9 cellular contexts compared by ENCODE assay signal in the genomic region with DNA sequence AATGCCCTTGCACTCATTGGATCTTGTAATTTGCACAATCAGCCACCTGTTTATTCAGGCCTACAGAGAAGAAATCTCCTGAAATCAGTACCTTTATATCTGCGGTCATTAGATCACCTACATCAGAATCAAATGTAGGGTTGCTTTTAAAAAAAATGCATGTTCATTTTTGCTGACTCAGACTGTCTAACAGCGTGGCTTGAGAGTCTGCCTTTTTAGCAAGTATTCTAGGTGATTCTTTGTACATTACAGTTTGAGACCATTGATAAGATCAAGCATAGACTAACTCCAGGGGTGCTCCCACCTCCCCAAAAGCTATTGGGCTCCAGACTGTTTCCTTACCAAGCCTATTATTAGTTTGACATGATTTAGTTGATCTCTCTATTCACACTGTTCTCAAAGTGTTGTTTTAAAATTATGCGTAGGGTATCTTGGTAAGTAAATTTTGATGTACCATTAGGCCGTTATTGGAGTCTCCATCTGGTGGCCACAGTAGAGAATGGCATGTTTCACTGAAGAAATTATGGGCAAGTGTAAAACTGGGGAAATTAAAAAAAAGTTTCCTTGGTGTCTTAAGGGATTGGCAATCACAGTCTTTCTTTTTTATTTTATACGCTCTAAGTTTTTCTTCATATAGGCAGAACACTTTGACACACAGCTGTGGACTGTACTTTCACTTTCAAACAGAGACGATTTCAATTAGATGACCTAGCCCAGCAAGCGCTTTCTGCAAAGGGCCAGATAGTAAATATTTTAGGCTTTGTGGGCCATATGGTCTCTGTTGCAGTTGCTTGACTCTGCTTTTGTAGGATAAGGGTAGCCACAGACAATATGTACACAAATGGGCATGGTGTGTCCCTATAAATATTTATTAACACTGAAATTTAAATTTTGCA. TPM values are rescaled to one million over a fixed set of nuclear protein-coding genes. Genes with fewer than 3 reads are reported as not detected.
DNase-seq lines count a peak whose midpoint lies in the region; ATAC-seq and TF ChIP-seq lines count a peak whose summit lies in the region.
"Had no signal": no experiment of that assay in that cellular context is flagged by ENCODE, and none has a peak within 500 bp of the region (broad histone marks: within the 10 kb centered on the region; RNA-seq: fewer than 3 reads in every experiment).

No MANE protein-coding gene starts in this region.

- CTCF ChIA-PET in activated CD4-positive, alpha-beta memory T cell treated with anti-CD3 and anti-CD28 coated beads for 36 hours (lab: Charles Lee), result no interaction called here
- CTCF ChIA-PET in activated CD4-positive, alpha-beta memory T cell treated with anti-CD3 and anti-CD28 coated beads, Interleukin-2, amount 10 ng/mL, durations not matched to agents 7 days and 5 days (lab: Charles Lee), result interaction anchor here (0.7 kb wide), 1 partner anchor 46 kb away, joined by 3 read pairs; no protein-coding TSS in a partner anchor

- H3K27me3 ChIP-seq in foreskin keratinocyte, result no peaks in the 10 kb centered on the region
- H3K27me3 ChIP-seq in sigmoid colon, result no peaks in the 10 kb centered on the region

- DNase-seq in activated CD4-positive, alpha-beta memory T cell treated with anti-CD3 and anti-CD28 coated beads for 36 hours, result peak; percentile 10
- no peak for DNase-seq in activated CD4-positive, alpha-beta memory T cell treated with anti-CD3 and anti-CD28 coated beads, Interleukin-2, amount 10 ng/mL, durations not matched to agents 7 days and 5 days
- DNase-seq in T-helper 17 cell (no peak), foreskin keratinocyte (peak in 1 of 2 donors; percentile 0), sigmoid colon (no peak)
- DNase-seq in effector CD4-positive, alpha-beta T cell, result no peak

- peak; percentile 68 for TF ChIP-seq CTCF in foreskin keratinocyte (conservative IDR thresholded peaks at IDR 0.05)
- peak; percentile 61 to 80 (median 65) for TF ChIP-seq CTCF in sigmoid colon (IDR thresholded peaks at IDR 0.05)

- H3K27ac Mint-ChIP-seq in activated CD4-positive, alpha-beta memory T cell treated with anti-CD3 and anti-CD28 coated beads for 36 hours, result no peak overlapping the region
- no peak overlapping the region for H3K27ac Mint-ChIP-seq in activated CD4-positive, alpha-beta memory T cell treated with anti-CD3 and anti-CD28 coated beads, Interleukin-2, amount 10 ng/mL, durations not matched to agents 7 days and 5 days
- no peak overlapping the region for H3K27ac Mint-ChIP-seq in T-helper 17 cell
- H3K27ac Mint-ChIP-seq: dendritic cell treated with granulocyte-macrophage colony-stimulating factor and Interleukin-4, amounts not matched to agents 40 ng/mL and 50 ng/mL, for 4 days had no signal

- H3K9me3 Mint-ChIP-seq in activated CD4-positive, alpha-beta memory T cell treated with anti-CD3 and anti-CD28 coated beads for 36 hours, result no peaks in the 10 kb centered on the region
- H3K9me3 Mint-ChIP-seq in activated CD4-positive, alpha-beta memory T cell treated with anti-CD3 and anti-CD28 coated beads, Interleukin-2, amount 10 ng/mL, durations not matched to agents 7 days and 5 days, result no peaks in the 10 kb centered on the region
- H3K9me3 Mint-ChIP-seq: dendritic cell treated with granulocyte-macrophage colony-stimulating factor and Interleukin-4, amounts not matched to agents 40 ng/mL and 50 ng/mL, for 4 days had no signal

- no peaks in the 10 kb centered on the region for H3K36me3 ChIP-seq in sigmoid colon

- H3K27me3 Mint-ChIP-seq in activated CD4-positive, alpha-beta memory T cell treated with anti-CD3 and anti-CD28 coated beads for 36 hours, result no peaks in the 10 kb centered on the region
- no peaks in the 10 kb centered on the region for H3K27me3 Mint-ChIP-seq in activated CD4-positive, alpha-beta memory T cell treated with anti-CD3 and anti-CD28 coated beads, Interleukin-2, amount 10 ng/mL, durations not matched to agents 7 days and 5 days
- no peaks in the 10 kb centered on the region for H3K27me3 Mint-ChIP-seq in T-helper 17 cell

- H3K36me3 Mint-ChIP-seq in activated CD4-positive, alpha-beta memory T cell treated with anti-CD3 and anti-CD28 coated beads for 36 hours, result no peaks in the 10 kb centered on the region
- no peaks in the 10 kb centered on the region for H3K36me3 Mint-ChIP-seq in activated CD4-positive, alpha-beta memory T cell treated with anti-CD3 and anti-CD28 coated beads, Interleukin-2, amount 10 ng/mL, durations not matched to agents 7 days and 5 days (ENCODE audit: low read depth)
- peaks cover 2% of the 10 kb centered on the region for H3K36me3 Mint-ChIP-seq in T-helper 17 cell (ENCODE audit: low read depth)

- H3K4me3 ChIP-seq in sigmoid colon, result no peak overlapping the region

- POLR2A ChIA-PET in activated CD4-positive, alpha-beta memory T cell treated with anti-CD3 and anti-CD28 coated beads for 36 hours (lab: Charles Lee), result no interaction called here
- POLR2A ChIA-PET in activated CD4-positive, alpha-beta memory T cell treated with anti-CD3 and anti-CD28 coated beads, Interleukin-2, amount 10 ng/mL, durations not matched to agents 7 days and 5 days (lab: Charles Lee), result no interaction called here

- TF ChIP-seq POLR2A in sigmoid colon (IDR thresholded peaks at IDR 0.05), result no peak

- H3K9me3 ChIP-seq in T-helper 17 cell (ENCODE audit: control insufficient read depth, low read length, poor library complexity, severe bottlenecking) (no peaks in the 10 kb centered on the region), sigmoid colon (no peaks in the 10 kb centered on the region)

- WGBS in sigmoid colon, 2 donors, result 53 to 61% methylated on average over 7 of the region's 7 CpGs

- H3K4me1 ChIP-seq in foreskin keratinocyte, result no peaks in the 10 kb centered on the region
- H3K4me1 ChIP-seq in sigmoid colon, result no peaks in the 10 kb centered on the region

- H3K4me3 Mint-ChIP-seq in activated CD4-positive, alpha-beta memory T cell treated with anti-CD3 and anti-CD28 coated beads for 36 hours, result no peak overlapping the region
- H3K4me3 Mint-ChIP-seq in activated CD4-positive, alpha-beta memory T cell treated with anti-CD3 and anti-CD28 coated beads, Interleukin-2, amount 10 ng/mL, durations not matched to agents 7 days and 5 days, result no peak overlapping the region
- no peak overlapping the region for H3K4me3 Mint-ChIP-seq in T-helper 17 cell
- H3K4me3 Mint-ChIP-seq: dendritic cell treated with granulocyte-macrophage colony-stimulating factor and Interleukin-4, amounts not matched to agents 40 ng/mL and 50 ng/mL, for 4 days had no signal

- TF ChIP-seq EP300 in sigmoid colon (IDR thresholded peaks at IDR 0.05), result no peak

- ATAC-seq in HG02852 (IDR thresholded peaks at IDR 0.05; ENCODE audit: unreplicated experiment) (peak; percentile 59), T-helper 17 cell (peak; percentile 48), foreskin keratinocyte (peak; percentile 19), GM18873 (IDR thresholded peaks at IDR 0.05; ENCODE audit: low FRiP score, unreplicated experiment) (no peak)

- intact Hi-C loops in activated CD4-positive, alpha-beta memory T cell treated with anti-CD3 and anti-CD28 coated beads for 36 hours (cut with micrococcal nuclease), result loop anchor here (1.0 kb wide), 2 partner anchors 46 to 191 kb away; no protein-coding TSS in a partner anchor
- intact Hi-C loops in sigmoid colon (cut with DNase I), result loop anchor here (1.0 to 5.0 kb wide), 3 partner anchors 33 to 191 kb away; partner anchors contain the start of gene MSL3

- H3K27ac ChIP-seq in foreskin keratinocyte, result no peak overlapping the region
- no peak overlapping the region for H3K27ac ChIP-seq in sigmoid colon

- no peaks in the 10 kb centered on the region for H3K4me1 Mint-ChIP-seq in activated CD4-positive, alpha-beta memory T cell treated with anti-CD3 and anti-CD28 coated beads for 36 hours (ENCODE audit: low read depth)
- no peaks in the 10 kb centered on the region for H3K4me1 Mint-ChIP-seq in activated CD4-positive, alpha-beta memory T cell treated with anti-CD3 and anti-CD28 coated beads, Interleukin-2, amount 10 ng/mL, durations not matched to agents 7 days and 5 days
- peaks cover 2% of the 10 kb centered on the region for H3K4me1 Mint-ChIP-seq in T-helper 17 cell

RNA-seq across cellular contexts. Expression of gene MSL3, which starts 33.7 kb away (rescaled TPM):
- total RNA-seq in activated CD4-positive, alpha-beta memory T cell treated with anti-CD3 and anti-CD28 coated beads for 36 hours, result 10 to 100 TPM; 45.3 to 47.0 TPM
- total RNA-seq in activated CD4-positive, alpha-beta memory T cell treated with anti-CD3 and anti-CD28 coated beads, Interleukin-2, amount 10 ng/mL, durations not matched to agents 7 days and 5 days, result 10 to 100 TPM; 59.6 to 65.4 TPM
- total RNA-seq in T-helper 17 cell (10 to 100 TPM; 86.2 to 86.3 TPM), foreskin keratinocyte (20.9 and 22.6 TPM in 2 replicates), sigmoid colon (10 to 100 TPM; 20.2 to 49.9 (median 21.2) TPM)
- polyA plus RNA-seq in foreskin keratinocyte (15.6 and 16.1 TPM in 2 replicates), sigmoid colon (10 to 100 TPM; 16.8 to 22.2 (median 18.3) TPM)

RNA-seq across cellular contexts. Expression of gene ARHGAP6, which starts 58.6 kb away (rescaled TPM):
- not detected for total RNA-seq in activated CD4-positive, alpha-beta memory T cell treated with anti-CD3 and anti-CD28 coated beads for 36 hours
- total RNA-seq in activated CD4-positive, alpha-beta memory T cell treated with anti-CD3 and anti-CD28 coated beads, Interleukin-2, amount 10 ng/mL, durations not matched to agents 7 days and 5 days, result not detected
- total RNA-seq in T-helper 17 cell (10 to 100 TPM in 1 of 2 donors, under 1 TPM in 1; 0.30 to 16.1 TPM), foreskin keratinocyte (0.11 TPM in 1 of 2 replicates, not detected in the other), sigmoid colon (10 to 100 TPM; 36.2 to 47.6 (median 42.7) TPM)
- polyA plus RNA-seq in foreskin keratinocyte (0.02 TPM in 1 of 2 replicates, not detected in the other), sigmoid colon (1 to 10 TPM; 1.4 to 2.4 (median 2.2) TPM)
